ENCODE assay signal across 1 cellular context in genomic region chr16:30777591-30778297, GRCh38.
TF ChIP-seq lines count a peak whose summit lies in the region.

No MANE protein-coding gene starts in this region.

TF ChIP-seq in IMR-90, 13 proteins besides CTCF, POLR2A, EP300 and RAD21 (continued from another document):
- TF ChIP-seq ELK1 (IDR thresholded peaks at IDR 0.05; ENCODE audit: borderline replicate concordance, low read depth, low read length) (no peak), MAFK (IDR thresholded peaks at IDR 0.05; ENCODE audit: low read depth, low read length) (no peak), NFE2L2 (IDR thresholded peaks at IDR 0.05; ENCODE audit: low read depth, low read length) (no peak), CHD1 (IDR thresholded peaks at IDR 0.05; ENCODE audit: low read depth, low read length) (no peak), CEBPB (IDR thresholded peaks at IDR 0.05; ENCODE audit: low read depth, low read length) (no peak), MXI1 (IDR thresholded peaks at IDR 0.05; ENCODE audit: borderline replicate concordance, low read depth, low read length) (no peak), RCOR1 (IDR thresholded peaks at IDR 0.05; ENCODE audit: insufficient replicate concordance, low read length) (no peak)
